ENCODE assay signal across 22 cellular contexts in the genomic region with DNA sequence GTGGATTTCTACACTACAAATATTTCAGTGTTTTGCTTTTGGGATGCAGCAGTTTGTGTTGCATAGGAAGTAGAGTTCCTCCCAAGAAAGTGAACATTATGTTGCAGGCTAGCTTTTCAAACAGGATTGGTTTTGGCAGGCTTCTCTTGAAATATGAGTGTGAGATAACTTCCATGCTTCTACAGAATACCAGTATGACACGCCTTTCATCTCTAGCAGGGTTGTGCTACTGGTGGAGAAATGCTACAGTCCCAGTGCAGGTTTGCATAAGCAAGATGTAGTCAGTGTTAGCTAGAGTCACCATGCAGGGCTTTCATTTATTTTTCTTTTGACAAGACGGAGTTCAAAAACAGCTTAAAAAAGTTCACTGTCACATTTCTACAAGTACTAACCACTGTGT. TPM values are rescaled to one million over a fixed set of nuclear protein-coding genes. Genes with fewer than 3 reads are reported as not detected.
DNase-seq lines count a peak whose midpoint lies in the region; ATAC-seq and TF ChIP-seq lines count a peak whose summit lies in the region.
"Had no signal": no experiment of that assay in that cellular context is flagged by ENCODE, and none has a peak within 500 bp of the region (broad histone marks: within the 10 kb centered on the region; RNA-seq: fewer than 3 reads in every experiment).

No MANE protein-coding gene starts in this region.

- H2AFZ ChIP-seq in fibroblast of lung (ENCODE audit: low read length) (no peak overlapping the region), mesenchymal stem cell (ENCODE audit: low read depth, low read length) (no peak overlapping the region)

- H4K91ac ChIP-seq in mesenchymal stem cell (ENCODE audit: low read length), result no peak overlapping the region

- H3K4me2 ChIP-seq in fibroblast of lung (ENCODE audit: extremely low read depth, insufficient read depth, low read length) (no peak overlapping the region), mesenchymal stem cell (ENCODE audit: low read length, poor library complexity, severe bottlenecking) (no peak overlapping the region)

- H3K9ac ChIP-seq in fibroblast of lung (ENCODE audit: insufficient read depth, low read length) (no peak overlapping the region), mesenchymal stem cell (ENCODE audit: low read length) (no peak overlapping the region)

- intact Hi-C loops in Right ventricle myocardium superior (cut with DNase I) (no loop called here), cardiac septum (cut with DNase I) (no loop called here)

- H3K18ac ChIP-seq in mesenchymal stem cell (ENCODE audit: low read depth in 1 of 2, low read length in 2 of 2), result no peak overlapping the region

- TF ChIP-seq CTCF in fibroblast of lung (conservative IDR thresholded peaks at IDR 0.05 in 1 of 2, IDR thresholded peaks at IDR 0.05 in 1 of 2; ENCODE audit: low read depth in 1 of 2, low read length in 2 of 2), result no peak

- H3K4me1 ChIP-seq in fibroblast of lung (ENCODE audit: control insufficient read depth, extremely low read depth, insufficient read depth, low read length), result peaks cover 24% of the 10 kb centered on the region
- H3K4me1 ChIP-seq in mesenchymal stem cell (ENCODE audit: control insufficient read depth, insufficient read depth, low read depth, low read length), result peaks cover 4% of the 10 kb centered on the region
- H3K4me1 ChIP-seq in SJCRH30, result peaks cover 21% of the 10 kb centered on the region

- no peaks in the 10 kb centered on the region for H3K79me1 ChIP-seq in mesenchymal stem cell (replicated peaks; ENCODE audit: low read length, poor library complexity, severe bottlenecking)

- WGBS in mesenchymal stem cell, result 80% methylated on average over 1 of the region's 2 CpGs

- H3K27me3 ChIP-seq in fibroblast of lung (ENCODE audit: control insufficient read depth, insufficient read depth, low read length) (no peaks in the 10 kb centered on the region), mesenchymal stem cell (ENCODE audit: control insufficient read depth in 1 of 2, insufficient read depth in 1 of 2, low read length in 2 of 2) (no peaks in the 10 kb centered on the region), SJCRH30 (no peaks in the 10 kb centered on the region)
- H3K27me3 ChIP-seq: spleen, thyroid gland had no signal

- no peaks in the 10 kb centered on the region for H3K9me3 ChIP-seq in fibroblast of lung (ENCODE audit: control insufficient read depth, insufficient read depth, low read depth, low read length)
- H3K9me3 ChIP-seq in mesenchymal stem cell (ENCODE audit: control insufficient read depth, low read length), result no peaks in the 10 kb centered on the region
- H3K9me3 ChIP-seq in SJCRH30 (replicated peaks), result peaks cover 11% of the 10 kb centered on the region
- H3K9me3 ChIP-seq: mucosa of descending colon, spleen, thyroid gland had no signal

- ATAC-seq in Right ventricle myocardium superior (ENCODE audit: poor library complexity) (peak; percentile 47), HG02798 (IDR thresholded peaks at IDR 0.05; ENCODE audit: poor library complexity, unreplicated experiment) (no peak), HG03469 (IDR thresholded peaks at IDR 0.05; ENCODE audit: unreplicated experiment) (no peak)
- ATAC-seq: mucosa of descending colon, T-cell had no signal

- H2BK5ac ChIP-seq in mesenchymal stem cell (ENCODE audit: low read depth, low read length, poor library complexity, severe bottlenecking), result no peak overlapping the region

- H3K14ac ChIP-seq in mesenchymal stem cell (ENCODE audit: low read length in 2 of 2), result no peak overlapping the region

- no peak overlapping the region for H2BK15ac ChIP-seq in mesenchymal stem cell (ENCODE audit: low read depth, poor library complexity, severe bottlenecking)

- no peaks in the 10 kb centered on the region for H4K20me1 ChIP-seq in fibroblast of lung (ENCODE audit: control insufficient read depth, extremely low read depth, insufficient read depth, low read length)

- H3K23ac ChIP-seq in mesenchymal stem cell (ENCODE audit: low read length in 2 of 2), result no peak overlapping the region

- no peak overlapping the region for H2BK12ac ChIP-seq in mesenchymal stem cell (ENCODE audit: low read length in 2 of 2)

- no peak overlapping the region for H3K4ac ChIP-seq in mesenchymal stem cell (ENCODE audit: low read depth in 1 of 2, low read length in 2 of 2)

- no peak overlapping the region for H2AK5ac ChIP-seq in mesenchymal stem cell (ENCODE audit: low read length, severe bottlenecking)

- no peak overlapping the region for H2BK120ac ChIP-seq in mesenchymal stem cell (ENCODE audit: low read depth, low read length)

- no peak for DNase-seq in Right ventricle myocardium superior
- no peak for DNase-seq in cardiac septum (ENCODE audit: low spot score)
- DNase-seq in fibroblast of lung (ENCODE audit: low read depth in 2 of 2), result peak; percentile 39 to 81
- peak; percentile 7 for DNase-seq in mesenchymal stem cell
- no peak for DNase-seq in stimulated activated CD4-positive, alpha-beta T cell treated with anti-CD3 and anti-CD28 coated beads, Interleukin-15, amount 100 ng/mL, for 24 hours
- no peak for DNase-seq in SJCRH30
- DNase-seq: activated naive CD4-positive, alpha-beta T cell treated with anti-CD3 and anti-CD28 coated beads for 36 hours; activated T-cell treated with anti-CD3 and anti-CD28 coated beads, Interleukin-2, amount 50 U/mL, for 48 hours; aorta; DMS79; effector CD8-positive, alpha-beta T cell; mucosa of descending colon; NCI-H1694; NCI-H2171 treated with DMSO at 0.1 percent for 48 hours; spleen; stimulated activated CD4-positive, alpha-beta T cell treated with anti-CD3 and anti-CD28 coated beads, Interleukin-4, amount 100 ng/mL, for 24 hours; T-cell; thyroid gland had no signal

- no peaks in the 10 kb centered on the region for H3K79me2 ChIP-seq in fibroblast of lung (ENCODE audit: control insufficient read depth, insufficient read depth, low read length)

- H3K36me3 ChIP-seq in fibroblast of lung (ENCODE audit: control insufficient read depth, insufficient read depth, low read length), result no peaks in the 10 kb centered on the region
- H3K36me3 ChIP-seq in mesenchymal stem cell (ENCODE audit: control insufficient read depth in 1 of 2, insufficient read depth in 2 of 2, low read depth in 1 of 2, low read length in 2 of 2), result no peaks in the 10 kb centered on the region
- no peaks in the 10 kb centered on the region for H3K36me3 ChIP-seq in SJCRH30
- H3K36me3 ChIP-seq: spleen, thyroid gland had no signal

- H4K8ac ChIP-seq in mesenchymal stem cell (ENCODE audit: low read length), result no peak overlapping the region

- H3K27ac ChIP-seq in fibroblast of lung (ENCODE audit: insufficient read depth, low read length) (no peak overlapping the region), mesenchymal stem cell (ENCODE audit: low read length, poor library complexity, severe bottlenecking) (no peak overlapping the region), SJCRH30 (no peak overlapping the region)

- H3K4me3 ChIP-seq in fibroblast of lung (replicated peaks in 1 of 4; ENCODE audit: control extremely low read depth in 1 of 4, insufficient read depth in 1 of 4, low read depth in 3 of 4, low read length in 4 of 4) (no peak overlapping the region), mesenchymal stem cell (ENCODE audit: insufficient read depth in 1 of 2, low read depth in 1 of 2, low read length in 2 of 2) (no peak overlapping the region), SJCRH30 (no peak overlapping the region)
- H3K4me3 ChIP-seq: mucosa of descending colon, spleen, thyroid gland had no signal

RNA-seq across cellular contexts. Expression of gene CAVIN2, which starts 17.1 kb away (rescaled TPM):
- total RNA-seq in Right ventricle myocardium superior (104 TPM), cardiac septum (145 TPM), fibroblast of lung (12.6 and 28.1 TPM in 2 replicates)
- polyA plus RNA-seq in fibroblast of lung, result 25.1 and 26.4 TPM in 2 replicates
- polyA plus RNA-seq in fibroblast of lung (2012), result 23.0 TPM in 2 replicates
- polyA minus RNA-seq in fibroblast of lung (ENCODE audit: low replicate concordance), result 14.7 and 15.2 TPM in 2 replicates
- 8.7 TPM for polyA plus RNA-seq in mesenchymal stem cell (2013, experiment 1 of 2)
- polyA plus RNA-seq in mesenchymal stem cell (2013, experiment 2 of 2), result 8.5 TPM
- total RNA-seq in SJCRH30 (2014; rRNA removed; shearing (Covaris generic)), result 8.6 and 10.2 TPM in 2 replicates
- total RNA-seq: activated CD8-positive, alpha-beta memory T cell treated with anti-CD3 and anti-CD28 coated beads for 36 hours; activated naive CD4-positive, alpha-beta T cell treated with anti-CD3 and anti-CD28 coated beads for 36 hours; HT1080 had no signal

Comparison
In these comparisons a context has a peak if more than half of its experiments do, and no peak if none do; other contexts are left out.
1. DNase-seq: peak in fibroblast of lung (2 of 2) and mesenchymal stem cell (single experiment); none in Right ventricle myocardium superior (single experiment), cardiac septum (single experiment), stimulated activated CD4-positive, alpha-beta T cell treated with anti-CD3 and anti-CD28 coated beads, Interleukin-15, amount 100 ng/mL, for 24 hours (single experiment) and SJCRH30 (0 of 2).